In the genomic region with DNA sequence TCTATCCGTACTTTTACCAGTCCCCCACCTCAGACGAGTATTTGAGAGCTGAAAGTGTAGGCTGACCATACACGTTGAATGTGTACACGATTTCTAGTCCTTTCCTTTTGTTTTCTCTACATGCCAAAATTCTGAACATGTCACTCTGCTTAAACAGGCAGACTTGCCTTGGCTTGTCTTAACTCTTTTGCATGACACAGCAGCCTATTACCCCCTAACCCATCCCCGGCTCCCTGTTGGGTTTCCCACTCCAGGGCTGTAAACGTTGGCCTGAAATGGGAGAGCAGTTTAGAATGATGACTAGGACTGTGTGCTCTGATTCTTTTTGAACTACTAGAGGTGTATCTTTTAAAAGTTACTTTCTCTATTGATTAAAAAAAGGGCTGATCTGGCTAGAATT, we compare ENCODE assay signal across 24 cellular contexts. TPM values are rescaled to one million over a fixed set of nuclear protein-coding genes. Genes with fewer than 3 reads are reported as not detected.
A peak's percentile ranks its signal among the peaks of the same experiment; 100 is the strongest.
DNase-seq lines count a peak whose midpoint lies in the region; ATAC-seq and TF ChIP-seq lines count a peak whose summit lies in the region.
"Had no signal": no experiment of that assay in that cellular context is flagged by ENCODE, and none has a peak within 500 bp of the region (broad histone marks: within the 10 kb centered on the region; RNA-seq: fewer than 3 reads in every experiment).

No MANE protein-coding gene starts in this region.

- no peak for ATAC-seq in stimulated activated naive CD8-positive, alpha-beta T cell treated with anti-CD3 and anti-CD28 coated beads, Interleukin-15, amount 100 ng/mL, for 72 hours
- ATAC-seq: T-helper 17 cell had no signal

- H3K36me3 ChIP-seq in OCI-LY1 (ENCODE audit: insufficient read depth, low read length) (peaks cover 57% of the 10 kb centered on the region), smooth muscle cell (ENCODE audit: low read depth) (no peaks in the 10 kb centered on the region)
- H3K36me3 ChIP-seq: cardiac muscle cell, upper lobe of left lung had no signal

- no peak overlapping the region for H3K4me3 Mint-ChIP-seq in stimulated activated naive CD8-positive, alpha-beta T cell treated with anti-CD3 and anti-CD28 coated beads, Interleukin-15, amount 100 ng/mL, for 72 hours
- H3K4me3 Mint-ChIP-seq: activated naive CD4-positive, alpha-beta T cell treated with anti-CD3 and anti-CD28 coated beads for 36 hours; CD8-positive, alpha-beta memory T cell; neural crest cell; T-helper 17 cell had no signal

- H2AFZ ChIP-seq in OCI-LY1 (ENCODE audit: low read length): no peak overlapping the region
- no peak overlapping the region for H2AFZ ChIP-seq in smooth muscle cell (ENCODE audit: low read depth)

- no peaks in the 10 kb centered on the region for H3K4me1 Mint-ChIP-seq in stimulated activated naive CD8-positive, alpha-beta T cell treated with anti-CD3 and anti-CD28 coated beads, Interleukin-15, amount 100 ng/mL, for 72 hours
- H3K4me1 Mint-ChIP-seq: neural crest cell had no signal

- H3K79me2 ChIP-seq in OCI-LY1 (ENCODE audit: insufficient read depth, low read length) (peaks cover 20% of the 10 kb centered on the region), smooth muscle cell (ENCODE audit: low read depth) (no peaks in the 10 kb centered on the region)

- H3K27me3 ChIP-seq in OCI-LY1 (ENCODE audit: insufficient read depth, low read length) (no peaks in the 10 kb centered on the region), smooth muscle cell (ENCODE audit: low read depth) (no peaks in the 10 kb centered on the region)
- H3K27me3 ChIP-seq: cardiac muscle cell, upper lobe of left lung had no signal

- H3K9me3 Mint-ChIP-seq in stimulated activated naive CD8-positive, alpha-beta T cell treated with anti-CD3 and anti-CD28 coated beads, Interleukin-15, amount 100 ng/mL, for 72 hours: no peaks in the 10 kb centered on the region
- H3K9me3 Mint-ChIP-seq: activated naive CD4-positive, alpha-beta T cell treated with anti-CD3 and anti-CD28 coated beads for 36 hours; CD8-positive, alpha-beta memory T cell; neural crest cell had no signal

- H3F3A ChIP-seq in OCI-LY1 (ENCODE audit: insufficient read depth, low read length) (peaks cover 15% of the 10 kb centered on the region; the same call in 1 of the 2 replicates), smooth muscle cell (ENCODE audit: low read depth) (peaks cover 3% of the 10 kb centered on the region)

- TF ChIP-seq CTCF in OCI-LY1 (IDR thresholded peaks at IDR 0.05; ENCODE audit: low read length) (no peak), smooth muscle cell (IDR thresholded peaks at IDR 0.05; ENCODE audit: borderline replicate concordance, insufficient read depth, poor library complexity, severe bottlenecking) (no peak)

- H3K4me3 ChIP-seq in OCI-LY1 (ENCODE audit: low read depth, low read length, poor library complexity, severe bottlenecking) (no peak overlapping the region), smooth muscle cell (no peak overlapping the region)
- H3K4me3 ChIP-seq: cardiac muscle cell, SK-N-MC, upper lobe of left lung had no signal

- H3K9me2 ChIP-seq in OCI-LY1 (ENCODE audit: low read depth, low read length): no peaks in the 10 kb centered on the region

- H3K27ac Mint-ChIP-seq in stimulated activated naive CD8-positive, alpha-beta T cell treated with anti-CD3 and anti-CD28 coated beads, Interleukin-15, amount 100 ng/mL, for 72 hours: peak overlapping the region in 1 of 2 donors; percentile 7
- H3K27ac Mint-ChIP-seq: activated naive CD4-positive, alpha-beta T cell treated with anti-CD3 and anti-CD28 coated beads for 36 hours; CD8-positive, alpha-beta memory T cell; progenitor cell of endocrine pancreas; T-helper 17 cell had no signal

- DNase-seq in NCI-H2171 treated with DMSO at 0.1 percent for 48 hours (lab: John Stamatoyannopoulos, UW) (peak; percentile 40), NCI-H2171 (lab: John Stamatoyannopoulos, UW) (no peak), epithelial cell of prostate (ENCODE audit: low read depth, low spot score) (no peak), smooth muscle cell (lab: John Stamatoyannopoulos, UW; ENCODE audit: unreplicated experiment) (no peak), activated T-cell treated with anti-CD3 and anti-CD28 coated beads for 4 hours (no peak)
- no peak for DNase-seq in stimulated activated naive CD8-positive, alpha-beta T cell treated with anti-CD3 and anti-CD28 coated beads, Interleukin-15, amount 100 ng/mL, for 72 hours
- no peak for DNase-seq in stimulated activated CD8-positive, alpha-beta memory T cell treated with anti-CD3 and anti-CD28 coated beads, Interleukin-4, amount 100 ng/mL, for 48 hours
- DNase-seq: activated CD4-positive, alpha-beta T cell treated with anti-CD3 and anti-CD28 coated beads for 48 hours; activated naive CD4-positive, alpha-beta T cell treated with anti-CD3 and anti-CD28 coated beads for 36 hours; AML-193; CD8-positive, alpha-beta memory T cell; cortex of kidney; DMS153; MV-4-11; NCI-H187 treated with DMSO at 0.1 percent for 48 hours; RPMI8226; T-helper 17 cell; upper lobe of left lung had no signal

- H3K27me3 Mint-ChIP-seq in stimulated activated naive CD8-positive, alpha-beta T cell treated with anti-CD3 and anti-CD28 coated beads, Interleukin-15, amount 100 ng/mL, for 72 hours: no peaks in the 10 kb centered on the region
- H3K27me3 Mint-ChIP-seq: progenitor cell of endocrine pancreas, T-helper 17 cell had no signal

- peak overlapping the region; percentile 94 for H3K27ac ChIP-seq in OCI-LY1 (ENCODE audit: low read depth, low read length, poor library complexity, severe bottlenecking)
- H3K27ac ChIP-seq in epithelial cell of prostate: peak overlapping the region; percentile 52
- peak overlapping the region; percentile 25 for H3K27ac ChIP-seq in smooth muscle cell (ENCODE audit: low read depth)
- H3K27ac ChIP-seq: cardiac muscle cell, KMS-11, SK-N-MC, upper lobe of left lung had no signal

- WGBS in smooth muscle cell (ENCODE audit: low lambda C conversion rate): 68% methylated on average over 6 of the region's 6 CpGs

- no peaks in the 10 kb centered on the region for H4K20me1 ChIP-seq in OCI-LY1 (ENCODE audit: insufficient read depth, low read length)
- H4K20me1 ChIP-seq in smooth muscle cell (ENCODE audit: low read depth): no peaks in the 10 kb centered on the region

- H3K4me2 ChIP-seq in OCI-LY1 (ENCODE audit: low read length) (peak overlapping the region; percentile 1; the same call in 1 of the 2 replicates), smooth muscle cell (no peak overlapping the region)
- H3K4me2 ChIP-seq: KMS-11 had no signal

- H3K9ac ChIP-seq in OCI-LY1 (ENCODE audit: low read length) (peak overlapping the region; percentile 5; the same call in 1 of the 2 replicates), smooth muscle cell (ENCODE audit: low read depth) (no peak overlapping the region)
- H3K9ac ChIP-seq: KMS-11 had no signal

- peaks cover 98% of the 10 kb centered on the region for H3K4me1 ChIP-seq in OCI-LY1 (ENCODE audit: insufficient read depth, low read length, severe bottlenecking)
- H3K4me1 ChIP-seq in smooth muscle cell (ENCODE audit: low read depth): peaks cover 10% of the 10 kb centered on the region
- H3K4me1 ChIP-seq: upper lobe of left lung had no signal

- H3K9me3 ChIP-seq in OCI-LY1 (ENCODE audit: low read length): no peaks in the 10 kb centered on the region
- no peaks in the 10 kb centered on the region for H3K9me3 ChIP-seq in smooth muscle cell (replicated peaks; ENCODE audit: low read depth)
- H3K9me3 ChIP-seq: upper lobe of left lung had no signal

RNA-seq across cellular contexts. Expression of gene MTCL1, which starts 19.1 kb away (rescaled TPM):
- total RNA-seq in smooth muscle cell: 15.2 and 15.3 TPM in 2 replicates
- 5.5 and 9.9 TPM in 2 replicates for polyA plus RNA-seq in smooth muscle cell
- polyA plus RNA-seq: CD8-positive, alpha-beta memory T cell had no signal

Comparison
In these comparisons a context has a peak if more than half of its experiments do, and no peak if none do; other contexts are left out.
1. H3K27ac ChIP-seq: peak in every context shown above with its lines; median percentile 94 in OCI-LY1; 52 in epithelial cell of prostate; 25 in smooth muscle cell.